Comparison of ENCODE assay signal across 13 cellular contexts in the genomic region with DNA sequence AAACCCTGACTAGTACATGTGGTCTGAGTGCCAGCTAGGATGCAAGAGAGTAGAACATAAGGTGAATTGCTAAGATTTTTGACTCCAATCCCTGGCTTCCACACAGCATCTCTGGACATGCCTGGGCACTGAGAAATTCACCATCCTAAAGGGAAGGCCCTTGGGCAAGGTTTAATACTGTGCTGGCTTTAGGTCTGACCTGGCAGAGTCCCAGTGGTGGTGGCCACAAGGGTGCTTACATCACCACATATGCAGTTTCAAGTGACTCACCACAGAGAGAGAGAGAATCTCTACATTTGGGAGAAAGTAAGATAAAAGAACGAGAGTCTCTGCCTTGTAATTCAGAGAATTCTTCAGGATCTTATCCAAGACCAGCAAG.
A peak's percentile ranks its signal among the peaks of the same experiment; 100 is the strongest.
DNase-seq lines count a peak whose midpoint lies in the region; ATAC-seq and TF ChIP-seq lines count a peak whose summit lies in the region.
"Had no signal": no experiment of that assay in that cellular context is flagged by ENCODE, and none has a peak within 500 bp of the region (broad histone marks: within the 10 kb centered on the region; RNA-seq: fewer than 3 reads in every experiment).

No MANE protein-coding gene starts in this region.

- TF ChIP-seq CTCF in AG10803 (conservative IDR thresholded peaks at IDR 0.05; ENCODE audit: low read length): no peak
- no peak for TF ChIP-seq CTCF in foreskin keratinocyte (conservative IDR thresholded peaks at IDR 0.05)

- H3K4me3 ChIP-seq in AG10803 (ENCODE audit: low read length): no peak overlapping the region
- H3K4me3 ChIP-seq in adipocyte (ENCODE audit: low read length): no peak overlapping the region
- H3K4me3 ChIP-seq in CD8-positive, alpha-beta memory T cell (ENCODE audit: low read length): no peak overlapping the region
- H3K4me3 ChIP-seq: lower lobe of right lung had no signal

- no peaks in the 10 kb centered on the region for H3K36me3 ChIP-seq in adipocyte (ENCODE audit: control insufficient read depth, insufficient read depth, low read length, severe bottlenecking)
- no peaks in the 10 kb centered on the region for H3K36me3 ChIP-seq in CD8-positive, alpha-beta memory T cell (ENCODE audit: insufficient read depth, low read length)
- H3K36me3 ChIP-seq: lower lobe of right lung had no signal

- no peaks in the 10 kb centered on the region for H3K4me1 Mint-ChIP-seq in CD8-positive, alpha-beta memory T cell

- POLR2A ChIA-PET in CD8-positive, alpha-beta memory T cell (lab: Charles Lee): no interaction called here

- no peaks in the 10 kb centered on the region for H3K27me3 ChIP-seq in adipocyte (replicated peaks; ENCODE audit: control insufficient read depth, insufficient read depth, low read length)
- H3K27me3 ChIP-seq in foreskin keratinocyte: no peaks in the 10 kb centered on the region
- no peaks in the 10 kb centered on the region for H3K27me3 ChIP-seq in CD8-positive, alpha-beta memory T cell (ENCODE audit: insufficient read depth, low read length, poor library complexity, severe bottlenecking)

- H3K9me3 Mint-ChIP-seq in CD8-positive, alpha-beta memory T cell: peaks cover 7 to 28% (median 13%) of the 10 kb centered on the region in 5 donors

- H3K4me1 ChIP-seq in adipocyte (ENCODE audit: control insufficient read depth, insufficient read depth, low read length) (peaks cover 13% of the 10 kb centered on the region), foreskin keratinocyte (no peaks in the 10 kb centered on the region)
- no peaks in the 10 kb centered on the region for H3K4me1 ChIP-seq in CD8-positive, alpha-beta memory T cell (ENCODE audit: insufficient read depth, low read length)
- H3K4me1 ChIP-seq: lower lobe of right lung had no signal

- H3K9me3 ChIP-seq in adipocyte (ENCODE audit: control insufficient read depth, low read length): peaks cover 9% of the 10 kb centered on the region
- H3K9me3 ChIP-seq in CD8-positive, alpha-beta memory T cell (ENCODE audit: low read length): no peaks in the 10 kb centered on the region
- H3K9me3 ChIP-seq: lower lobe of right lung had no signal

- DNase-seq in AG10803 (ENCODE audit: low read depth) (peak; percentile 31), LoVo (ENCODE audit: low spot score) (peak; percentile 29), adipocyte (ENCODE audit: low read depth) (peak; percentile 30), foreskin keratinocyte (peak; percentile 92 to 97), ureter (ENCODE audit: low spot score) (no peak)
- DNase-seq in CD8-positive, alpha-beta memory T cell: no peak
- DNase-seq: amygdala, lower lobe of right lung, NCI-H1105, occipital lobe, SHP77 treated with DMSO at 0.1 percent for 48 hours had no signal

- no peak overlapping the region for H3K4me3 Mint-ChIP-seq in CD8-positive, alpha-beta memory T cell

- no peaks in the 10 kb centered on the region for H3K27me3 Mint-ChIP-seq in CD8-positive, alpha-beta memory T cell

- H3K27ac ChIP-seq in foreskin keratinocyte: no peak overlapping the region
- no peak overlapping the region for H3K27ac ChIP-seq in CD8-positive, alpha-beta memory T cell (ENCODE audit: low read depth, low read length)
- H3K27ac ChIP-seq: lower lobe of right lung had no signal

- H3K36me3 Mint-ChIP-seq in CD8-positive, alpha-beta memory T cell: no peaks in the 10 kb centered on the region

- no peak overlapping the region for H3K9ac ChIP-seq in adipocyte (ENCODE audit: low read length)

- peak; percentile 92 for ATAC-seq in foreskin keratinocyte
- ATAC-seq in GM19351 (IDR thresholded peaks at IDR 0.05; ENCODE audit: unreplicated experiment): no peak
- no peak for ATAC-seq in GM18873 (IDR thresholded peaks at IDR 0.05; ENCODE audit: low FRiP score, unreplicated experiment)
- ATAC-seq: lower lobe of right lung had no signal

- CTCF ChIA-PET in CD8-positive, alpha-beta memory T cell (lab: Charles Lee): no interaction called here

- H3K27ac Mint-ChIP-seq in CD8-positive, alpha-beta memory T cell: no peak overlapping the region

Comparison
In these comparisons a context has a peak if more than half of its experiments do, and no peak if none do; other contexts are left out.
1. DNase-seq: peak in AG10803 (single experiment), LoVo (single experiment), adipocyte (single experiment) and foreskin keratinocyte (2 of 2); none in CD8-positive, alpha-beta memory T cell (0 of 5) and ureter (single experiment).